In the genomic region with DNA sequence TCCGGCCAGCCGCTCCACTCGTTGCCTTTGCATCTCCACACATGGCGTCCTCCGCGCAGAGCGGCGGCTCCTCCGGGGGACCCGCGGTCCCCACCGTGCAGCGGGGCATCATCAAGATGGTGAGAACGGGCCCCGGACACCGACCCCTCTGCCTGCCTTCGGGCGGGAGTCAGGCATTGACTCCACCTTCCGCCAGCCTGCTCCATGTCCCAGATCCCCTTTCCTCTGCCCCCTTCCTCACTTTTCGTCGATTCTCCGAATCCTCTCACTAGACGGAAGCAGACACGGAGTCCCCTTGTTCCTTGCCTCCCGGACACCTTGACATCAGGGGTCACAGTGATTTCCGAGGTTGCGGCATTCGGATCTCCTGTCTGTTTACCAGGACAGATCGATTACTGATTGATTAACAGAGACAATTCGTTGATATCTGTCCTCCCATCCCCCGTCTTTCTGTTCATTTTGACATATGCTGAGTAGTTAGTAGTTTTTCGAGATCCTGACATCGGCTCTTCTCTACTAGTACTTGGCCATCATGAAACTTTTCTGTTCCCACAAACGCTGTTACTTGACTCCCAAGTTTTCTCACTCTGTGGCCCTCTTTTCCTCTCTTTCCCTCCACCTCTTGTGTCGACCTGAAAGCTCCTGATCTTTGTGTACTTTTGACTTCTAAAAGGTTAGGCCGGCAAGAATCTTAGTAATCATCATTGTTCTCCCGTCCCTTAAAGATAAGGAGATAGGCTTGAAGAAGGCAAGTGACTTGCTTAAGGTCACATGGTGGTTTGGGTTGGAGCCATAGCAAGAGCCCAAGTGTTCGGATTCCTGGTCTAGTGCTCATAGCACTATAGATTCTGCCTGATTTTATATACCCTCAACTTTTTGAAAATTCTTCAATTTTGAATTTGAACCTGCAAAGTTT, we compare ENCODE assay signal across 1 cellular context.
A peak's percentile ranks its signal among the peaks of the same experiment; 100 is the strongest.
TF ChIP-seq lines count a peak whose summit lies in the region.

No MANE protein-coding gene starts in this region.

TF ChIP-seq in K562, 482 proteins besides CTCF, POLR2A, EP300 and RAD21 (continued from another document and continues in another):
- TF ChIP-seq RCOR1 (IDR thresholded peaks at IDR 0.05; ENCODE audit: borderline replicate concordance in 1 of 2, low read depth in 2 of 2, low read length in 2 of 2): peak in 1 of 2 experiments; percentile 63; a peak in 2 of 4 replicates
- peak in 1 of 2 experiments; percentile 49; a peak in 1 of 4 replicates for TF ChIP-seq KDM4B (IDR thresholded peaks at IDR 0.05; ENCODE audit: borderline replicate concordance in 2 of 2, low read depth in 1 of 2)
- peak in 1 of 2 experiments; percentile 87 for TF ChIP-seq MLLT1 (IDR thresholded peaks at IDR 0.05)
- TF ChIP-seq ZKSCAN1 (IDR thresholded peaks at IDR 0.05; ENCODE audit: low read depth, low read length): no peak
- no peak for TF ChIP-seq MTF1 (CRISPR knock-in tag; IDR thresholded peaks at IDR 0.05; ENCODE audit: borderline replicate concordance)
- no peak for TF ChIP-seq GABPB1 (CRISPR knock-in tag; IDR thresholded peaks at IDR 0.05)
- TF ChIP-seq CCNT2 (IDR thresholded peaks at IDR 0.05; ENCODE audit: borderline replicate concordance, extremely low read depth, insufficient read length, low read depth, low read length): no peak
- no peak for TF ChIP-seq SMAD4 (CRISPR knock-in tag; conservative IDR thresholded peaks at IDR 0.05)
- no peak for TF ChIP-seq DACH1 (IDR thresholded peaks at IDR 0.05; ENCODE audit: partially characterized antibody)
- 0 out of 2 replicates have a peak, but pooled peaks have one; percentile 19 for TF ChIP-seq ZNF12 (CRISPR knock-in tag; IDR thresholded peaks at IDR 0.05)
- TF ChIP-seq TARDBP (IDR thresholded peaks at IDR 0.05): peak; percentile 78; the same call in 1 of the 2 replicates
- TF ChIP-seq, protein P1, sequence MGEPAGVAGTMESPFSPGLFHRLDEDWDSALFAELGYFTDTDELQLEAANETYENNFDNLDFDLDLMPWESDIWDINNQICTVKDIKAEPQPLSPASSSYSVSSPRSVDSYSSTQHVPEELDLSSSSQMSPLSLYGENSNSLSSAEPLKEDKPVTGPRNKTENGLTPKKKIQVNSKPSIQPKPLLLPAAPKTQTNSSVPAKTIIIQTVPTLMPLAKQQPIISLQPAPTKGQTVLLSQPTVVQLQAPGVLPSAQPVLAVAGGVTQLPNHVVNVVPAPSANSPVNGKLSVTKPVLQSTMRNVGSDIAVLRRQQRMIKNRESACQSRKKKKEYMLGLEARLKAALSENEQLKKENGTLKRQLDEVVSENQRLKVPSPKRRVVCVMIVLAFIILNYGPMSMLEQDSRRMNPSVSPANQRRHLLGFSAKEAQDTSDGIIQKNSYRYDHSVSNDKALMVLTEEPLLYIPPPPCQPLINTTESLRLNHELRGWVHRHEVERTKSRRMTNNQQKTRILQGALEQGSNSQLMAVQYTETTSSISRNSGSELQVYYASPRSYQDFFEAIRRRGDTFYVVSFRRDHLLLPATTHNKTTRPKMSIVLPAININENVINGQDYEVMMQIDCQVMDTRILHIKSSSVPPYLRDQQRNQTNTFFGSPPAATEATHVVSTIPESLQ (CRISPR knock-in tag; IDR thresholded peaks at IDR 0.05): no peak
- TF ChIP-seq XRCC5 (IDR thresholded peaks at IDR 0.05; ENCODE audit: low read depth, low read length): no peak
- TF ChIP-seq ZC3H8 (IDR thresholded peaks at IDR 0.05): no peak
- TF ChIP-seq ZNF24 (IDR thresholded peaks at IDR 0.05): 0 out of 2 replicates have a peak, but pooled peaks have one; percentile 41
- peak; percentile 68 for TF ChIP-seq ARHGAP35 (IDR thresholded peaks at IDR 0.05; ENCODE audit: partially characterized antibody)
- TF ChIP-seq FOSL1 (tag; conservative IDR thresholded peaks at IDR 0.05): 0 out of 2 replicates have a peak, but pooled peaks have one; percentile 36
- TF ChIP-seq, protein P2, sequence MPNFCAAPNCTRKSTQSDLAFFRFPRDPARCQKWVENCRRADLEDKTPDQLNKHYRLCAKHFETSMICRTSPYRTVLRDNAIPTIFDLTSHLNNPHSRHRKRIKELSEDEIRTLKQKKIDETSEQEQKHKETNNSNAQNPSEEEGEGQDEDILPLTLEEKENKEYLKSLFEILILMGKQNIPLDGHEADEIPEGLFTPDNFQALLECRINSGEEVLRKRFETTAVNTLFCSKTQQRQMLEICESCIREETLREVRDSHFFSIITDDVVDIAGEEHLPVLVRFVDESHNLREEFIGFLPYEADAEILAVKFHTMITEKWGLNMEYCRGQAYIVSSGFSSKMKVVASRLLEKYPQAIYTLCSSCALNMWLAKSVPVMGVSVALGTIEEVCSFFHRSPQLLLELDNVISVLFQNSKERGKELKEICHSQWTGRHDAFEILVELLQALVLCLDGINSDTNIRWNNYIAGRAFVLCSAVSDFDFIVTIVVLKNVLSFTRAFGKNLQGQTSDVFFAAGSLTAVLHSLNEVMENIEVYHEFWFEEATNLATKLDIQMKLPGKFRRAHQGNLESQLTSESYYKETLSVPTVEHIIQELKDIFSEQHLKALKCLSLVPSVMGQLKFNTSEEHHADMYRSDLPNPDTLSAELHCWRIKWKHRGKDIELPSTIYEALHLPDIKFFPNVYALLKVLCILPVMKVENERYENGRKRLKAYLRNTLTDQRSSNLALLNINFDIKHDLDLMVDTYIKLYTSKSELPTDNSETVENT (CRISPR knock-in tag; IDR thresholded peaks at IDR 0.05): no peak
- 0 out of 2 replicates have a peak, but pooled peaks have one; percentile 34 for TF ChIP-seq ARID3B (CRISPR knock-in tag; IDR thresholded peaks at IDR 0.05; ENCODE audit: borderline replicate concordance)
- no peak for TF ChIP-seq ZNF551 (CRISPR knock-in tag; IDR thresholded peaks at IDR 0.05)
- TF ChIP-seq AFF4 (CRISPR knock-in tag; IDR thresholded peaks at IDR 0.05): peak; percentile 12
- no peak for TF ChIP-seq NUFIP1 (IDR thresholded peaks at IDR 0.05; ENCODE audit: partially characterized antibody)
- TF ChIP-seq E2F3 (CRISPR knock-in tag; IDR thresholded peaks at IDR 0.05): no peak
- peak; percentile 80 for TF ChIP-seq RBBP5 (IDR thresholded peaks at IDR 0.05; ENCODE audit: borderline replicate concordance, insufficient read depth, low read length, poor library complexity, severe bottlenecking)
- no peak for TF ChIP-seq SRSF1 (IDR thresholded peaks at IDR 0.05; ENCODE audit: low read depth, low read length)
- TF ChIP-seq NCOA4 (IDR thresholded peaks at IDR 0.05; ENCODE audit: partially characterized antibody): peak; percentile 61
- TF ChIP-seq IRF9 (tag; IDR thresholded peaks at IDR 0.05): no peak
- TF ChIP-seq CBX1 (IDR thresholded peaks at IDR 0.05; ENCODE audit: low read depth): no peak
- no peak for TF ChIP-seq HIVEP1 (CRISPR knock-in tag; IDR thresholded peaks at IDR 0.05)
- TF ChIP-seq, protein P3, sequence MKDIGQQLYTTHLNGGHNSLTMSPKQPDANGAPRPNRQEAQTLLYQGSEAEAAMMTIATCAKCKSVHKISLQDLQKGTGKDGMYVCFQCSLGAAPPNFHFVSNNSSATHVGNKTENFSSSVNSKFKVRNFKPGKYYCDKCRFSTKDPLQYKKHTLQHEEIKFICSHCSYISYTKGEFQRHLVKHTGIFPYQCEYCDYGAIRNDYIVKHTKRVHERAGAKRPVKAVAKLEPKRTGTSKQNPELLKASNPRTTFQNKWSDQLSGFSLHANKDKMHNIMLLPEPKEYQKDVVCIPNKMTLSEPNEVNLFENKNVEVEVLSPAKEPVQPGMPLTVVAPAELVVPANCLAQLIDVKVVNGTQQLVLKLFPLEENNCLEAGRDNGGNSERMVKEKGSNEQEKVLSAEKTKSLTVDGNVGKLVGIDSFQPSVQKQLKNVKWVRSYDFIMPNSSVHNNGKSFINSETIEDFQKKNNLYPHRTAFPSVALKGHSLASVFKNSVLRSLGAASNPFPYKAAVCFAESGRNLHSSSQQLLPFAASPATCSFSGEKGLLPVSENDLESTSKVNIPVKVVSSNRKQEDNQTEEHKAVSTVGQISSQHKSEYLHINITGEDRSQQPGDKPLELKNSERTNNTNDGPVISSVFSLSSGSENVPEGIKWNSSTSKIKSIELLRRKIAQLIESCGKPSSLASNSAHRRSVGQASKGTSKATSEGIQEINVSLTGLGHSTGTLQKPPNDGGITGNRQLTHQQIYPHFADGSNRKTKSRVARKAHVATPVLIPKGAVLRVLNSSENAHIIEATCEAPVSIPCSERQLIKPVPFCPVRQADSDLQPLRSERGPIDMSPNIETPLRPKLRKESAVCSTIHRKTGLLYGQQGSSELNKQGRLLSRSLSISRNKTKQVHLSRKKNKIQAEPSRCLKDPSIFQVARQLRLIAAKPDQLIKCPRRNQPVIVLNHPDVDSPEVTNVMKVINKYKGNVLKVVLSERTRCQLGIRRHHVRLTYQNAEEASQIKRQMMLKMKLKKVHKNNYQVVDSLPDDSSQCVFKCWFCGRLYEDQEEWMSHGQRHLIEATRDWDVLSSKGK (CRISPR knock-in tag; IDR thresholded peaks at IDR 0.05): no peak
- TF ChIP-seq TAF15 (IDR thresholded peaks at IDR 0.05; ENCODE audit: low read depth, low read length): no peak
- TF ChIP-seq CHD1 (IDR thresholded peaks at IDR 0.05; ENCODE audit: low read length): peak; percentile 95
- no peak for TF ChIP-seq MAZ (CRISPR knock-in tag; conservative IDR thresholded peaks at IDR 0.05 in 1 of 2, IDR thresholded peaks at IDR 0.05 in 1 of 2)
- TF ChIP-seq MTA3 (IDR thresholded peaks at IDR 0.05; ENCODE audit: borderline replicate concordance): 0 out of 2 replicates have a peak, but pooled peaks have one; percentile 5
- TF ChIP-seq U2AF2 (optimal IDR thresholded peaks at IDR 0.05; ENCODE audit: low read depth, low read length): no peak
